In the genomic region with DNA sequence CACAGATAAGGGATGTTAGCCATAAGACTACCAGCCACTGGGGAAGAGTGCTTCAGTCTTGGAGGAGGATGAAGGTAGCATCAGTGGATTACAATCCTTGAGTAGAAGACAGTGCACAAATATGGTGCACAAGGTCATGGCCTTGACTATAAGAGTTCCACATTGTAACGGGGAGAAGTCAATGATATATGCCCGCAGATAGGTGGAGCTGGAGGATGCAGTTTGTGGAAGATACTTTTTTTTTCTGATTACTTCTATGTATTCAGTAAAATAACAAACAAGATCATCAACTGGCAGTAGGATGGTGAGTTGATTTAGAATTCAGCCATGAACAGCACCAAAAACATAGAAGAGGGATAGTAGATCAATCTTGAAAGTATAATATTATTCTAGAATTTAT, we compare ENCODE assay signal across 1 cellular context.
TF ChIP-seq lines count a peak whose summit lies in the region.

No MANE protein-coding gene starts in this region.

TF ChIP-seq in GM12878, 131 proteins besides CTCF, POLR2A, EP300 and RAD21 (continued from another document):
- TF ChIP-seq, protein P1, sequence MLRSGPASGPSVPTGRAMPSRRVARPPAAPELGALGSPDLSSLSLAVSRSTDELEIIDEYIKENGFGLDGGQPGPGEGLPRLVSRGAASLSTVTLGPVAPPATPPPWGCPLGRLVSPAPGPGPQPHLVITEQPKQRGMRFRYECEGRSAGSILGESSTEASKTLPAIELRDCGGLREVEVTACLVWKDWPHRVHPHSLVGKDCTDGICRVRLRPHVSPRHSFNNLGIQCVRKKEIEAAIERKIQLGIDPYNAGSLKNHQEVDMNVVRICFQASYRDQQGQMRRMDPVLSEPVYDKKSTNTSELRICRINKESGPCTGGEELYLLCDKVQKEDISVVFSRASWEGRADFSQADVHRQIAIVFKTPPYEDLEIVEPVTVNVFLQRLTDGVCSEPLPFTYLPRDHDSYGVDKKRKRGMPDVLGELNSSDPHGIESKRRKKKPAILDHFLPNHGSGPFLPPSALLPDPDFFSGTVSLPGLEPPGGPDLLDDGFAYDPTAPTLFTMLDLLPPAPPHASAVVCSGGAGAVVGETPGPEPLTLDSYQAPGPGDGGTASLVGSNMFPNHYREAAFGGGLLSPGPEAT (IDR thresholded peaks at IDR 0.05; ENCODE audit: low read depth) = no peak
- TF ChIP-seq CHD1 (IDR thresholded peaks at IDR 0.05; ENCODE audit: low read depth, low read length) (no peak), ZSCAN29 (IDR thresholded peaks at IDR 0.05) (no peak), SMARCA5 (IDR thresholded peaks at IDR 0.05) (no peak), SMC3 (IDR thresholded peaks at IDR 0.05; ENCODE audit: borderline replicate concordance, low read length) (peak; percentile 14; the same call in 1 of the 2 replicates)
- TF ChIP-seq, protein P2, sequence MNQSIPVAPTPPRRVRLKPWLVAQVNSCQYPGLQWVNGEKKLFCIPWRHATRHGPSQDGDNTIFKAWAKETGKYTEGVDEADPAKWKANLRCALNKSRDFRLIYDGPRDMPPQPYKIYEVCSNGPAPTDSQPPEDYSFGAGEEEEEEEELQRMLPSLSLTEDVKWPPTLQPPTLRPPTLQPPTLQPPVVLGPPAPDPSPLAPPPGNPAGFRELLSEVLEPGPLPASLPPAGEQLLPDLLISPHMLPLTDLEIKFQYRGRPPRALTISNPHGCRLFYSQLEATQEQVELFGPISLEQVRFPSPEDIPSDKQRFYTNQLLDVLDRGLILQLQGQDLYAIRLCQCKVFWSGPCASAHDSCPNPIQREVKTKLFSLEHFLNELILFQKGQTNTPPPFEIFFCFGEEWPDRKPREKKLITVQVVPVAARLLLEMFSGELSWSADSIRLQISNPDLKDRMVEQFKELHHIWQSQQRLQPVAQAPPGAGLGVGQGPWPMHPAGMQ (IDR thresholded peaks at IDR 0.05; ENCODE audit: borderline replicate concordance) = no peak
